ENCODE assay signal across 13 cellular contexts in genomic region chr6:135113855-135114254, GRCh38.
"Had no signal": no experiment of that assay in that cellular context is flagged by ENCODE, and none has a peak within 500 bp of the region (broad histone marks: within the 10 kb centered on the region; RNA-seq: fewer than 3 reads in every experiment).

No MANE protein-coding gene starts in this region.

- H3K27me3 Mint-ChIP-seq: dendritic cell treated with granulocyte-macrophage colony-stimulating factor and Interleukin-4, amounts not matched to agents 40 ng/mL and 50 ng/mL, for 4 days had no signal

- DNase-seq: activated gamma-delta T cell; cerebellar nuclear complex; kidney; left ventricle myocardium inferior; nephron progenitor cell; psoas muscle; right lobe of liver; SJCRH30; stimulated activated naive CD4-positive, alpha-beta T cell; T-helper 9 cell; upper lobe of left lung had no signal

- H3K36me3 Mint-ChIP-seq: memory B cell had no signal

- H3K27ac Mint-ChIP-seq: dendritic cell treated with granulocyte-macrophage colony-stimulating factor and Interleukin-4, amounts not matched to agents 40 ng/mL and 50 ng/mL, for 4 days; memory B cell; nephron progenitor cell had no signal

- H3K9me3 Mint-ChIP-seq: dendritic cell treated with granulocyte-macrophage colony-stimulating factor and Interleukin-4, amounts not matched to agents 40 ng/mL and 50 ng/mL, for 4 days; memory B cell; nephron progenitor cell had no signal

- ATAC-seq: psoas muscle, right lobe of liver had no signal

- H3K4me1 Mint-ChIP-seq: nephron progenitor cell had no signal

- H3K4me3 Mint-ChIP-seq: dendritic cell treated with granulocyte-macrophage colony-stimulating factor and Interleukin-4, amounts not matched to agents 40 ng/mL and 50 ng/mL, for 4 days; memory B cell; nephron progenitor cell had no signal
